ENCODE assay signal across 21 cellular contexts in the genomic region with DNA sequence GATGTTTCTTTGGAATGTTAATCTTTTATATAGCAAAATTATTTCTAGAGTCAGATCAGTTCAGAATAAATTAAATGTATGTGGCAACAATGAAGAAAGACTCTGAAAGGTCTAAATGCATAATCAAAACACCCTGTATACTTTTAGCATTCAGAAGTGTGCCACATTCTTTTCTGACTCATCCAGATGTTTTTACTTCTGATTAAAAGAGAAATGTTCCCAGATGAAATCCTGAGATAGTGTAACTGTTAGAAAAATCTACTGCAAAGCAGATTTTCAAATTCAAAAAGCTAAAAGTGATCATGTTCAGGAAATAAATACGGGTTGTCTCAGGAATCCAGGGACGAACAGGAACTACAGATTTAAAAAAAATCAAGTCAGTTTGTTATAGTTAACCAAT.
A peak's percentile ranks its signal among the peaks of the same experiment; 100 is the strongest.
DNase-seq lines count a peak whose midpoint lies in the region; ATAC-seq and TF ChIP-seq lines count a peak whose summit lies in the region.
"Had no signal": no experiment of that assay in that cellular context is flagged by ENCODE, and none has a peak within 500 bp of the region (broad histone marks: within the 10 kb centered on the region; RNA-seq: fewer than 3 reads in every experiment).

No MANE protein-coding gene starts in this region.

- DNase-seq in AG10803 (ENCODE audit: low read depth) (peak; percentile 34), SK-N-MC (ENCODE audit: low read depth, low spot score) (no peak), epithelial cell of esophagus (ENCODE audit: low read depth) (peak; percentile 5), osteoblast (ENCODE audit: insufficient read length, low spot score, missing footprints) (no peak), SKM-1 (lab: John Stamatoyannopoulos, UW; ENCODE audit: unreplicated experiment) (no peak), type B pancreatic cell (ENCODE audit: extremely low spot score, unreplicated experiment) (no peak), EL (no peak)
- DNase-seq: C1 segment of cervical spinal cord, DMS79, Kasumi-1, NCI-H1105 treated with DMSO at 0.1 percent for 48 hours, NCI-H1930, NCI-H226, NCI-H524, NCI-H82, OCI-M1, RPMI8226, SIG-M5 had no signal

- H3K4me2 ChIP-seq in osteoblast (ENCODE audit: insufficient read depth, low read length) = no peak overlapping the region

- H3K27ac Mint-ChIP-seq in type B pancreatic cell = no peak overlapping the region
- H3K27ac Mint-ChIP-seq: IgD-negative memory B cell had no signal

- no peaks in the 10 kb centered on the region for H3K9me3 ChIP-seq in SK-N-MC (ENCODE audit: low read depth, low read length)
- no peaks in the 10 kb centered on the region for H3K9me3 ChIP-seq in osteoblast (ENCODE audit: low read depth, low read length)
- H3K9me3 ChIP-seq: HAP-1 had no signal

- no peaks in the 10 kb centered on the region for H3K9me3 Mint-ChIP-seq in type B pancreatic cell
- H3K9me3 Mint-ChIP-seq: IgD-negative memory B cell had no signal

- H3K27me3 ChIP-seq in osteoblast (ENCODE audit: insufficient read depth, low read length) = no peaks in the 10 kb centered on the region

- H3K36me3 Mint-ChIP-seq in type B pancreatic cell = no peaks in the 10 kb centered on the region
- H3K36me3 Mint-ChIP-seq: IgD-negative memory B cell had no signal

- no peak overlapping the region for H3K9ac ChIP-seq in SK-N-MC (ENCODE audit: insufficient read length)

- H3K27me3 Mint-ChIP-seq in type B pancreatic cell = no peaks in the 10 kb centered on the region
- H3K27me3 Mint-ChIP-seq: IgD-negative memory B cell had no signal

- no peaks in the 10 kb centered on the region for H3K36me3 ChIP-seq in SK-N-MC (ENCODE audit: insufficient read depth, low read length)
- H3K36me3 ChIP-seq in osteoblast (ENCODE audit: insufficient read depth, low read length) = no peaks in the 10 kb centered on the region
- H3K36me3 ChIP-seq: HAP-1 had no signal

- H3K79me2 ChIP-seq in osteoblast (ENCODE audit: insufficient read depth, low read length) = no peaks in the 10 kb centered on the region

- no peak for ATAC-seq in HG03378 (IDR thresholded peaks at IDR 0.05; ENCODE audit: unreplicated experiment)

- no peaks in the 10 kb centered on the region for H4K20me1 ChIP-seq in osteoblast (ENCODE audit: insufficient read depth, low read length)

- no peak overlapping the region for H3K4me3 Mint-ChIP-seq in type B pancreatic cell
- H3K4me3 Mint-ChIP-seq: IgD-negative memory B cell had no signal

- no peak overlapping the region for H3K4me3 ChIP-seq in AG10803 (ENCODE audit: low read length)
- H3K4me3 ChIP-seq in SK-N-MC = peak overlapping the region; percentile 19; the same call in 1 of the 2 replicates
- no peak overlapping the region for H3K4me3 ChIP-seq in epithelial cell of esophagus (ENCODE audit: low read length)
- H3K4me3 ChIP-seq in osteoblast (ENCODE audit: insufficient read depth, low read length) = no peak overlapping the region
- H3K4me3 ChIP-seq: HAP-1 had no signal

- H3K27ac ChIP-seq in SK-N-MC (peak overlapping the region; percentile 73), osteoblast (ENCODE audit: low read depth, low read length) (peak overlapping the region; percentile 32)

- no peak for TF ChIP-seq CTCF in AG10803 (conservative IDR thresholded peaks at IDR 0.05; ENCODE audit: low read length)
- TF ChIP-seq CTCF in epithelial cell of esophagus (IDR thresholded peaks at IDR 0.05; ENCODE audit: insufficient read depth, low read depth, low read length, missing control alignments) = no peak
- TF ChIP-seq CTCF in osteoblast (IDR thresholded peaks at IDR 0.05; ENCODE audit: extremely low read depth, low read depth, low read length) = no peak
- TF ChIP-seq CTCF in type B pancreatic cell (conservative IDR thresholded peaks at IDR 0.05) = no peak

- H3K4me1 ChIP-seq in osteoblast (ENCODE audit: insufficient read depth, low read length) = peaks cover 20% of the 10 kb centered on the region

- no peaks in the 10 kb centered on the region for H3K4me1 Mint-ChIP-seq in type B pancreatic cell (ENCODE audit: unreplicated experiment)

- H2AFZ ChIP-seq in osteoblast (ENCODE audit: low read length) = no peak overlapping the region

Comparison
In these comparisons a context has a peak if more than half of its experiments do, and no peak if none do; other contexts are left out.
1. DNase-seq: peak in AG10803 (single experiment) and epithelial cell of esophagus (single experiment); none in SK-N-MC (single experiment), osteoblast (single experiment), SKM-1 (single experiment), type B pancreatic cell (single experiment) and EL (single experiment).